ENCODE assay signal across 1 cellular context in the genomic region with DNA sequence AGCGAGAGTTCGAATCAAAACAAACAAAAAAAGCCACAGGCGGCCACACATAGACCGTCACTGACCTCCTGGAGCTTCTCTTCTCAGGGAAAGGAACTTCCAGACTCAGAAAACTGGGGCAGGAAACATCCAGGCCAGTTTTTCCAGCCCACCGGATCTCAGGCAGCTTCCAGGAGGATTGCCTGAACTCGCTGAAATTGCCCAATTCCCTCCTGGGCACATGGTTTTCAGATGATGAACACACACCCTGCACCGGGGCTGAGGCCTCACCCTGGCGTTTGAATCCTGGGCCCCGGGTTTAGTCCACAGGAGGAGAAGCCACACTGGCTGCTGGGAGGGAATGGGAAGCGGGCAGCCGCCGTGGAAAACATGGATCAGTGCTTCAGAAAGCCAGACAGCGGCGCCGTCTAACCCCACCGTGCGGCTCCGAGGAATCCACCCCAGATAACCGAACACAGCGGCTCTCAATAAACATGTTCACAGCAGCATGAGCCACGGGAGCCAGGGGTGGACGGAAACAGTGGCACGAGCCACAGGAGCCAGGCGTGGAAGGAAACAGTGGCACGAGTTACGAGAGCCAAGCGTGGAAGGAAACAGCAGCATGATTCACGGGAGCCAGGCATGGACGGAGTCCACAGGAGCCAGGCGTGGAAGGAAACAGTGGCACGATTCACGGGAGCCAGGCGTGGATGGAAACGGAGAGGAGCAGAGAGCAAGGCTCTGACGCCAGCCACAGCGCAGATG.
TF ChIP-seq lines count a peak whose summit lies in the region.

No MANE protein-coding gene starts in this region.

TF ChIP-seq in HepG2, 621 proteins besides CTCF, POLR2A, EP300 and RAD21 (continued from another document):
- peak; percentile 61; the same call in 1 of the 2 replicates for TF ChIP-seq KDM5B (CRISPR knock-in tag; IDR thresholded peaks at IDR 0.05; ENCODE audit: borderline replicate concordance)
- TF ChIP-seq MAFK (conservative IDR thresholded peaks at IDR 0.05 in 1 of 2, IDR thresholded peaks at IDR 0.05 in 1 of 2; ENCODE audit: low read length in 2 of 2) = no peak
- no peak for TF ChIP-seq ZNF850 (CRISPR knock-in tag; conservative IDR thresholded peaks at IDR 0.05)
- TF ChIP-seq ZNF629 (CRISPR knock-in tag; conservative IDR thresholded peaks at IDR 0.05) = peak; percentile 34; the same call in 1 of the 2 replicates
- TF ChIP-seq ZNF670 (CRISPR knock-in tag; IDR thresholded peaks at IDR 0.05; ENCODE audit: borderline replicate concordance) = no peak
- peak; percentile 72; the same call in 1 of the 2 replicates for TF ChIP-seq NRL (CRISPR knock-in tag; IDR thresholded peaks at IDR 0.05; ENCODE audit: borderline replicate concordance)
- peak; percentile 83 for TF ChIP-seq ELF3 (CRISPR knock-in tag; IDR thresholded peaks at IDR 0.05)
- TF ChIP-seq TCF12 (IDR thresholded peaks at IDR 0.05) = no peak
- TF ChIP-seq TCF12 (CRISPR knock-in tag; IDR thresholded peaks at IDR 0.05) = no peak
- TF ChIP-seq, protein P1, sequence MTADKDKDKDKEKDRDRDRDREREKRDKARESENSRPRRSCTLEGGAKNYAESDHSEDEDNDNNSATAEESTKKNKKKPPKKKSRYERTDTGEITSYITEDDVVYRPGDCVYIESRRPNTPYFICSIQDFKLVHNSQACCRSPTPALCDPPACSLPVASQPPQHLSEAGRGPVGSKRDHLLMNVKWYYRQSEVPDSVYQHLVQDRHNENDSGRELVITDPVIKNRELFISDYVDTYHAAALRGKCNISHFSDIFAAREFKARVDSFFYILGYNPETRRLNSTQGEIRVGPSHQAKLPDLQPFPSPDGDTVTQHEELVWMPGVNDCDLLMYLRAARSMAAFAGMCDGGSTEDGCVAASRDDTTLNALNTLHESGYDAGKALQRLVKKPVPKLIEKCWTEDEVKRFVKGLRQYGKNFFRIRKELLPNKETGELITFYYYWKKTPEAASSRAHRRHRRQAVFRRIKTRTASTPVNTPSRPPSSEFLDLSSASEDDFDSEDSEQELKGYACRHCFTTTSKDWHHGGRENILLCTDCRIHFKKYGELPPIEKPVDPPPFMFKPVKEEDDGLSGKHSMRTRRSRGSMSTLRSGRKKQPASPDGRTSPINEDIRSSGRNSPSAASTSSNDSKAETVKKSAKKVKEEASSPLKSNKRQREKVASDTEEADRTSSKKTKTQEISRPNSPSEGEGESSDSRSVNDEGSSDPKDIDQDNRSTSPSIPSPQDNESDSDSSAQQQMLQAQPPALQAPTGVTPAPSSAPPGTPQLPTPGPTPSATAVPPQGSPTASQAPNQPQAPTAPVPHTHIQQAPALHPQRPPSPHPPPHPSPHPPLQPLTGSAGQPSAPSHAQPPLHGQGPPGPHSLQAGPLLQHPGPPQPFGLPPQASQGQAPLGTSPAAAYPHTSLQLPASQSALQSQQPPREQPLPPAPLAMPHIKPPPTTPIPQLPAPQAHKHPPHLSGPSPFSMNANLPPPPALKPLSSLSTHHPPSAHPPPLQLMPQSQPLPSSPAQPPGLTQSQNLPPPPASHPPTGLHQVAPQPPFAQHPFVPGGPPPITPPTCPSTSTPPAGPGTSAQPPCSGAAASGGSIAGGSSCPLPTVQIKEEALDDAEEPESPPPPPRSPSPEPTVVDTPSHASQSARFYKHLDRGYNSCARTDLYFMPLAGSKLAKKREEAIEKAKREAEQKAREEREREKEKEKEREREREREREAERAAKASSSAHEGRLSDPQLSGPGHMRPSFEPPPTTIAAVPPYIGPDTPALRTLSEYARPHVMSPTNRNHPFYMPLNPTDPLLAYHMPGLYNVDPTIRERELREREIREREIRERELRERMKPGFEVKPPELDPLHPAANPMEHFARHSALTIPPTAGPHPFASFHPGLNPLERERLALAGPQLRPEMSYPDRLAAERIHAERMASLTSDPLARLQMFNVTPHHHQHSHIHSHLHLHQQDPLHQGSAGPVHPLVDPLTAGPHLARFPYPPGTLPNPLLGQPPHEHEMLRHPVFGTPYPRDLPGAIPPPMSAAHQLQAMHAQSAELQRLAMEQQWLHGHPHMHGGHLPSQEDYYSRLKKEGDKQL (CRISPR knock-in tag; IDR thresholded peaks at IDR 0.05; ENCODE audit: low read depth) = peak; percentile 49; the same call in 1 of the 2 replicates
- peak; percentile 71; the same call in 1 of the 2 replicates for TF ChIP-seq ZNF772 (CRISPR knock-in tag; IDR thresholded peaks at IDR 0.05)
- TF ChIP-seq SNRNP70 (IDR thresholded peaks at IDR 0.05; ENCODE audit: low read depth, low read length) = no peak
- peak; percentile 59 for TF ChIP-seq RARA (CRISPR knock-in tag; IDR thresholded peaks at IDR 0.05)
- peak; percentile 84; the same call in 1 of the 2 replicates for TF ChIP-seq MTF1 (CRISPR knock-in tag; IDR thresholded peaks at IDR 0.05)
- peak; percentile 53; the same call in 1 of the 2 replicates for TF ChIP-seq TEAD2 (CRISPR knock-in tag; IDR thresholded peaks at IDR 0.05)
- peak; percentile 55 for TF ChIP-seq PHF8 (CRISPR knock-in tag; IDR thresholded peaks at IDR 0.05)
- TF ChIP-seq, protein P2, sequence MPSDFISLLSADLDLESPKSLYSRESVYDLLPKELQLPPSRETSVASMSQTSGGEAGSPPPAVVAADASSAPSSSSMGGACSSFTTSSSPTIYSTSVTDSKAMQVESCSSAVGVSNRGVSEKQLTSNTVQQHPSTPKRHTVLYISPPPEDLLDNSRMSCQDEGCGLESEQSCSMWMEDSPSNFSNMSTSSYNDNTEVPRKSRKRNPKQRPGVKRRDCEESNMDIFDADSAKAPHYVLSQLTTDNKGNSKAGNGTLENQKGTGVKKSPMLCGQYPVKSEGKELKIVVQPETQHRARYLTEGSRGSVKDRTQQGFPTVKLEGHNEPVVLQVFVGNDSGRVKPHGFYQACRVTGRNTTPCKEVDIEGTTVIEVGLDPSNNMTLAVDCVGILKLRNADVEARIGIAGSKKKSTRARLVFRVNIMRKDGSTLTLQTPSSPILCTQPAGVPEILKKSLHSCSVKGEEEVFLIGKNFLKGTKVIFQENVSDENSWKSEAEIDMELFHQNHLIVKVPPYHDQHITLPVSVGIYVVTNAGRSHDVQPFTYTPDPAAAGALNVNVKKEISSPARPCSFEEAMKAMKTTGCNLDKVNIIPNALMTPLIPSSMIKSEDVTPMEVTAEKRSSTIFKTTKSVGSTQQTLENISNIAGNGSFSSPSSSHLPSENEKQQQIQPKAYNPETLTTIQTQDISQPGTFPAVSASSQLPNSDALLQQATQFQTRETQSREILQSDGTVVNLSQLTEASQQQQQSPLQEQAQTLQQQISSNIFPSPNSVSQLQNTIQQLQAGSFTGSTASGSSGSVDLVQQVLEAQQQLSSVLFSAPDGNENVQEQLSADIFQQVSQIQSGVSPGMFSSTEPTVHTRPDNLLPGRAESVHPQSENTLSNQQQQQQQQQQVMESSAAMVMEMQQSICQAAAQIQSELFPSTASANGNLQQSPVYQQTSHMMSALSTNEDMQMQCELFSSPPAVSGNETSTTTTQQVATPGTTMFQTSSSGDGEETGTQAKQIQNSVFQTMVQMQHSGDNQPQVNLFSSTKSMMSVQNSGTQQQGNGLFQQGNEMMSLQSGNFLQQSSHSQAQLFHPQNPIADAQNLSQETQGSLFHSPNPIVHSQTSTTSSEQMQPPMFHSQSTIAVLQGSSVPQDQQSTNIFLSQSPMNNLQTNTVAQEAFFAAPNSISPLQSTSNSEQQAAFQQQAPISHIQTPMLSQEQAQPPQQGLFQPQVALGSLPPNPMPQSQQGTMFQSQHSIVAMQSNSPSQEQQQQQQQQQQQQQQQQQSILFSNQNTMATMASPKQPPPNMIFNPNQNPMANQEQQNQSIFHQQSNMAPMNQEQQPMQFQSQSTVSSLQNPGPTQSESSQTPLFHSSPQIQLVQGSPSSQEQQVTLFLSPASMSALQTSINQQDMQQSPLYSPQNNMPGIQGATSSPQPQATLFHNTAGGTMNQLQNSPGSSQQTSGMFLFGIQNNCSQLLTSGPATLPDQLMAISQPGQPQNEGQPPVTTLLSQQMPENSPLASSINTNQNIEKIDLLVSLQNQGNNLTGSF (CRISPR knock-in tag; IDR thresholded peaks at IDR 0.05) = peak; percentile 75; the same call in 1 of the 2 replicates
- no peak for TF ChIP-seq KAT7 (CRISPR knock-in tag; IDR thresholded peaks at IDR 0.05; ENCODE audit: borderline replicate concordance)
- peak; percentile 80 for TF ChIP-seq BORCS8-MEF2B (CRISPR knock-in tag; IDR thresholded peaks at IDR 0.05)
- peak; percentile 43; the same call in 1 of the 2 replicates for TF ChIP-seq ZNF451 (CRISPR knock-in tag; IDR thresholded peaks at IDR 0.05)
- 0 out of 2 replicates have a peak, but pooled peaks have one; percentile 73 for TF ChIP-seq ZKSCAN8 (CRISPR knock-in tag; IDR thresholded peaks at IDR 0.05; ENCODE audit: borderline replicate concordance)
- TF ChIP-seq TGIF2 (CRISPR knock-in tag; IDR thresholded peaks at IDR 0.05) = peak; percentile 89
- peak; percentile 81; the same call in 1 of the 2 replicates for TF ChIP-seq KMT2A (CRISPR knock-in tag; IDR thresholded peaks at IDR 0.05)
- TF ChIP-seq MED8 (CRISPR knock-in tag; IDR thresholded peaks at IDR 0.05; ENCODE audit: insufficient replicate concordance) = peak; percentile 32
- TF ChIP-seq ZNF383 (CRISPR knock-in tag; IDR thresholded peaks at IDR 0.05; ENCODE audit: borderline replicate concordance) = no peak
- TF ChIP-seq ATM (IDR thresholded peaks at IDR 0.05; ENCODE audit: borderline replicate concordance) = no peak
- 0 out of 2 replicates have a peak, but pooled peaks have one; percentile 36 for TF ChIP-seq ZNF556 (CRISPR knock-in tag; IDR thresholded peaks at IDR 0.05; ENCODE audit: borderline replicate concordance)
- TF ChIP-seq, protein P3, sequence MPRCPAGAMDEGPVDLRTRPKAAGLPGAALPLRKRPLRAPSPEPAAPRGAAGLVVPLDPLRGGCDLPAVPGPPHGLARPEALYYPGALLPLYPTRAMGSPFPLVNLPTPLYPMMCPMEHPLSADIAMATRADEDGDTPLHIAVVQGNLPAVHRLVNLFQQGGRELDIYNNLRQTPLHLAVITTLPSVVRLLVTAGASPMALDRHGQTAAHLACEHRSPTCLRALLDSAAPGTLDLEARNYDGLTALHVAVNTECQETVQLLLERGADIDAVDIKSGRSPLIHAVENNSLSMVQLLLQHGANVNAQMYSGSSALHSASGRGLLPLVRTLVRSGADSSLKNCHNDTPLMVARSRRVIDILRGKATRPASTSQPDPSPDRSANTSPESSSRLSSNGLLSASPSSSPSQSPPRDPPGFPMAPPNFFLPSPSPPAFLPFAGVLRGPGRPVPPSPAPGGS (CRISPR knock-in tag; IDR thresholded peaks at IDR 0.05) = peak; percentile 75; the same call in 1 of the 2 replicates
- no peak for TF ChIP-seq ZC3H13 (CRISPR knock-in tag; IDR thresholded peaks at IDR 0.05)
- TF ChIP-seq, protein P4, sequence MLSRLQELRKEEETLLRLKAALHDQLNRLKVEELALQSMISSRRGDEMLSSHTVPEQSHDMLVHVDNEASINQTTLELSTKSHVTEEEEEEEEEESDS (CRISPR knock-in tag; IDR thresholded peaks at IDR 0.05; ENCODE audit: borderline replicate concordance) = peak; percentile 60; the same call in 1 of the 2 replicates
- TF ChIP-seq, protein P5, sequence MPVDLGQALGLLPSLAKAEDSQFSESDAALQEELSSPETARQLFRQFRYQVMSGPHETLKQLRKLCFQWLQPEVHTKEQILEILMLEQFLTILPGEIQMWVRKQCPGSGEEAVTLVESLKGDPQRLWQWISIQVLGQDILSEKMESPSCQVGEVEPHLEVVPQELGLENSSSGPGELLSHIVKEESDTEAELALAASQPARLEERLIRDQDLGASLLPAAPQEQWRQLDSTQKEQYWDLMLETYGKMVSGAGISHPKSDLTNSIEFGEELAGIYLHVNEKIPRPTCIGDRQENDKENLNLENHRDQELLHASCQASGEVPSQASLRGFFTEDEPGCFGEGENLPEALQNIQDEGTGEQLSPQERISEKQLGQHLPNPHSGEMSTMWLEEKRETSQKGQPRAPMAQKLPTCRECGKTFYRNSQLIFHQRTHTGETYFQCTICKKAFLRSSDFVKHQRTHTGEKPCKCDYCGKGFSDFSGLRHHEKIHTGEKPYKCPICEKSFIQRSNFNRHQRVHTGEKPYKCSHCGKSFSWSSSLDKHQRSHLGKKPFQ (CRISPR knock-in tag; IDR thresholded peaks at IDR 0.05; ENCODE audit: insufficient replicate concordance) = peak; percentile 59
- TF ChIP-seq ZNF543 (CRISPR knock-in tag; IDR thresholded peaks at IDR 0.05) = 0 out of 2 replicates have a peak, but pooled peaks have one; percentile 41
- peak; percentile 84 for TF ChIP-seq ZNF317 (CRISPR knock-in tag; IDR thresholded peaks at IDR 0.05)
- TF ChIP-seq, protein P6, sequence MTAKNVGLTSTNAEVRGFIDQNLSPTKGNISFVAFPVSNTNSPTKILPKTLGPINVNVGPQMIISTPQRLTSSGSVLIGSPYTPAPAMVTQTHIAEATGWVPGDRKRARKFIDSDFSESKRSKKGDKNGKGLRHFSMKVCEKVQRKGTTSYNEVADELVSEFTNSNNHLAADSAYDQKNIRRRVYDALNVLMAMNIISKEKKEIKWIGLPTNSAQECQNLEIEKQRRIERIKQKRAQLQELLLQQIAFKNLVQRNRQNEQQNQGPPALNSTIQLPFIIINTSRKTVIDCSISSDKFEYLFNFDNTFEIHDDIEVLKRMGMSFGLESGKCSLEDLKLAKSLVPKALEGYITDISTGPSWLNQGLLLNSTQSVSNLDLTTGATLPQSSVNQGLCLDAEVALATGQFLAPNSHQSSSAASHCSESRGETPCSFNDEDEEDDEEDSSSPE (CRISPR knock-in tag; IDR thresholded peaks at IDR 0.05) = peak; percentile 88
- TF ChIP-seq JUN (CRISPR knock-in tag; IDR thresholded peaks at IDR 0.05) = peak; percentile 25; the same call in 1 of the 2 replicates
- TF ChIP-seq SP4 (CRISPR knock-in tag; IDR thresholded peaks at IDR 0.05) = peak; percentile 53
- peak; percentile 23; the same call in 1 of the 2 replicates for TF ChIP-seq REPIN1 (CRISPR knock-in tag; IDR thresholded peaks at IDR 0.05; ENCODE audit: borderline replicate concordance, low read depth)
- TF ChIP-seq DMAP1 (CRISPR knock-in tag; IDR thresholded peaks at IDR 0.05) = peak; percentile 81
- peak; percentile 94 for TF ChIP-seq NKX3-1 (CRISPR knock-in tag; IDR thresholded peaks at IDR 0.05)
- TF ChIP-seq, protein P7, sequence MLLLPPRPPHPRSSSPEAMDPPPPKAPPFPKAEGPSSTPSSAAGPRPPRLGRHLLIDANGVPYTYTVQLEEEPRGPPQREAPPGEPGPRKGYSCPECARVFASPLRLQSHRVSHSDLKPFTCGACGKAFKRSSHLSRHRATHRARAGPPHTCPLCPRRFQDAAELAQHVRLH (CRISPR knock-in tag; IDR thresholded peaks at IDR 0.05; ENCODE audit: borderline replicate concordance, low read depth) = peak; percentile 90; the same call in 1 of the 2 replicates
- TF ChIP-seq SNAI1 (CRISPR knock-in tag; IDR thresholded peaks at IDR 0.05; ENCODE audit: borderline replicate concordance) = 0 out of 2 replicates have a peak, but pooled peaks have one; percentile 29
- TF ChIP-seq, protein P8, sequence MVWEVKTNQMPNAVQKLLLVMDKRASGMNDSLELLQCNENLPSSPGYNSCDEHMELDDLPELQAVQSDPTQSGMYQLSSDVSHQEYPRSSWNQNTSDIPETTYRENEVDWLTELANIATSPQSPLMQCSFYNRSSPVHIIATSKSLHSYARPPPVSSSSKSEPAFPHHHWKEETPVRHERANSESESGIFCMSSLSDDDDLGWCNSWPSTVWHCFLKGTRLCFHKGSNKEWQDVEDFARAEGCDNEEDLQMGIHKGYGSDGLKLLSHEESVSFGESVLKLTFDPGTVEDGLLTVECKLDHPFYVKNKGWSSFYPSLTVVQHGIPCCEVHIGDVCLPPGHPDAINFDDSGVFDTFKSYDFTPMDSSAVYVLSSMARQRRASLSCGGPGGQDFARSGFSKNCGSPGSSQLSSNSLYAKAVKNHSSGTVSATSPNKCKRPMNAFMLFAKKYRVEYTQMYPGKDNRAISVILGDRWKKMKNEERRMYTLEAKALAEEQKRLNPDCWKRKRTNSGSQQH (CRISPR knock-in tag; IDR thresholded peaks at IDR 0.05; ENCODE audit: low read depth) = no peak
- TF ChIP-seq ZNF343 (CRISPR knock-in tag; IDR thresholded peaks at IDR 0.05) = peak; percentile 67; the same call in 1 of the 2 replicates
- peak; percentile 65; the same call in 1 of the 2 replicates for TF ChIP-seq KAT8 (CRISPR knock-in tag; IDR thresholded peaks at IDR 0.05)
